In genomic region chr4:98994474-98995182, GRCh38 we compare ENCODE assay signal across 1 cellular context.
TF ChIP-seq lines count a peak whose summit lies in the region.

No MANE protein-coding gene starts in this region.

TF ChIP-seq in K562, 482 proteins besides CTCF, POLR2A, EP300 and RAD21 (continued from another document):
- TF ChIP-seq TFE3 (CRISPR knock-in tag; IDR thresholded peaks at IDR 0.05), result no peak
- TF ChIP-seq CREB3 (tag; conservative IDR thresholded peaks at IDR 0.05; ENCODE audit: low read depth), result no peak
- no peak for TF ChIP-seq MBD2 (IDR thresholded peaks at IDR 0.05; ENCODE audit: borderline replicate concordance, low read depth)
- no peak for TF ChIP-seq SRSF1 (IDR thresholded peaks at IDR 0.05; ENCODE audit: low read depth, low read length)
- TF ChIP-seq ZBTB5 (IDR thresholded peaks at IDR 0.05), result no peak
- TF ChIP-seq BCOR (IDR thresholded peaks at IDR 0.05), result no peak
- TF ChIP-seq ZBTB8A (IDR thresholded peaks at IDR 0.05; ENCODE audit: partially characterized antibody), result no peak
- TF ChIP-seq MTA1 (IDR thresholded peaks at IDR 0.05; ENCODE audit: borderline replicate concordance), result no peak
